8 cellular contexts compared by ENCODE assay signal in genomic region chr1:202135221-202135721, GRCh38. TPM values are rescaled to one million over a fixed set of nuclear protein-coding genes. Genes with fewer than 3 reads are reported as not detected.
DNase-seq lines count a peak whose midpoint lies in the region; ATAC-seq, FAIRE-seq and TF ChIP-seq lines count a peak whose summit lies in the region.

No MANE protein-coding gene starts in this region.

- POLR2A ChIA-PET in activated CD4-positive, alpha-beta memory T cell treated with anti-CD3 and anti-CD28 coated beads, Interleukin-2, amount 10 ng/mL, durations not matched to agents 7 days and 5 days (lab: Charles Lee): interaction anchor here (0.8 to 2.4 kb wide), 6 partner anchors 9 to 248 kb away, joined by 3 to 10 read pairs (median 4); partner anchors contain the start of genes ARL8A and PTPN7
- POLR2A ChIA-PET in endothelial cell of umbilical vein (lab: Charles Lee): no interaction called here

- H3K27me3 ChIP-seq in endothelial cell of umbilical vein (ENCODE audit: control insufficient read depth in 2 of 2, insufficient read depth in 2 of 2, low read length in 2 of 2) (no peaks in the 10 kb centered on the region), testis (no peaks in the 10 kb centered on the region)

- ATAC-seq in HG03521 (IDR thresholded peaks at IDR 0.05; ENCODE audit: unreplicated experiment) (peak; percentile 72), HG02884 (IDR thresholded peaks at IDR 0.05; ENCODE audit: unreplicated experiment) (no peak)

- H3K9me3 ChIP-seq in endothelial cell of umbilical vein (replicated peaks; ENCODE audit: control insufficient read depth, insufficient read depth, low read length) (no peaks in the 10 kb centered on the region), testis (no peaks in the 10 kb centered on the region)

- no peaks in the 10 kb centered on the region for H3K9me1 ChIP-seq in endothelial cell of umbilical vein (replicated peaks; ENCODE audit: control insufficient read depth, extremely low read depth, insufficient read depth, low read length)

- CTCF ChIA-PET in activated CD4-positive, alpha-beta memory T cell treated with anti-CD3 and anti-CD28 coated beads, Interleukin-2, amount 10 ng/mL, durations not matched to agents 7 days and 5 days (lab: Charles Lee): interaction anchor here (0.6 to 4.8 kb wide), 22 partner anchors 8 to 240 kb away, joined by 3 to 22 read pairs (median 5); partner anchors contain the start of genes ARL8A, ELF3 and GPR37L1
- CTCF ChIA-PET in endothelial cell of umbilical vein (lab: Charles Lee): interaction anchor here (0.7 to 3.8 kb wide), 16 partner anchors 8 to 584 kb away, joined by 3 to 31 read pairs (median 5); partner anchors contain the start of gene GPR37L1

- peaks cover 7% of the 10 kb centered on the region for H3K4me1 Mint-ChIP-seq in activated CD4-positive, alpha-beta memory T cell treated with anti-CD3 and anti-CD28 coated beads, Interleukin-2, amount 10 ng/mL, durations not matched to agents 7 days and 5 days
- peaks cover 16% of the 10 kb centered on the region for H3K4me1 Mint-ChIP-seq in mesothelial cell of epicardium

- H3K36me3 ChIP-seq in endothelial cell of umbilical vein (ENCODE audit: control insufficient read depth in 2 of 2, extremely low read depth in 1 of 2, insufficient read depth in 2 of 2, low read length in 2 of 2): peaks cover 9 to 38% of the 10 kb centered on the region in 2 experiments
- H3K36me3 ChIP-seq in testis (ENCODE audit: low read depth, missing control alignments): no peaks in the 10 kb centered on the region

- H4K20me1 ChIP-seq in endothelial cell of umbilical vein (replicated peaks; ENCODE audit: control insufficient read depth, extremely low read depth, insufficient read depth, low read length): no peaks in the 10 kb centered on the region

- no peak overlapping the region for H3K9ac ChIP-seq in endothelial cell of umbilical vein (replicated peaks; ENCODE audit: extremely low read depth, insufficient read depth, low read length)

- DNase-seq in NCI-H748 (lab: John Stamatoyannopoulos, UW; ENCODE audit: unreplicated experiment) (peak; percentile 56), endothelial cell of umbilical vein (ENCODE audit: low read depth, low spot score) (peak; percentile 60), mesothelial cell of epicardium (ENCODE audit: low spot score in 2 of 2, unreplicated experiment in 2 of 2) (peak in 1 of 2 experiments; percentile 68), testis (peak; percentile 80)
- peak; percentile 61 for DNase-seq in activated CD4-positive, alpha-beta memory T cell treated with anti-CD3 and anti-CD28 coated beads, Interleukin-2, amount 10 ng/mL, durations not matched to agents 7 days and 5 days

- dilution Hi-C loops in endothelial cell of umbilical vein (cut with MboI; ENCODE audit: extremely low pct_ligation_motif_present, low sequenced_read_pairs): no loop called here

- WGBS in testis, 2 donors: 26 to 46% methylated on average over 11 to 15 of the region's 15 CpGs

- H3K4me2 ChIP-seq in endothelial cell of umbilical vein (ENCODE audit: insufficient read depth, low read length): no peak overlapping the region

- FAIRE-seq in endothelial cell of umbilical vein (lab: Jason Lieb, UNC): peak; percentile 92

- H3K4me3 Mint-ChIP-seq in activated CD4-positive, alpha-beta memory T cell treated with anti-CD3 and anti-CD28 coated beads, Interleukin-2, amount 10 ng/mL, durations not matched to agents 7 days and 5 days: no peak overlapping the region
- no peak overlapping the region for H3K4me3 Mint-ChIP-seq in mesothelial cell of epicardium

- H3K4me3 ChIP-seq in endothelial cell of umbilical vein (replicated peaks in 1 of 3; ENCODE audit: insufficient read depth in 1 of 3, low read depth in 1 of 3, low read length in 3 of 3) (no peak overlapping the region), testis (no peak overlapping the region)

- no peak overlapping the region for H3K27ac Mint-ChIP-seq in activated CD4-positive, alpha-beta memory T cell treated with anti-CD3 and anti-CD28 coated beads, Interleukin-2, amount 10 ng/mL, durations not matched to agents 7 days and 5 days
- no peak overlapping the region for H3K27ac Mint-ChIP-seq in mesothelial cell of epicardium

- no TSS peak for BruUV-seq in endothelial cell of umbilical vein (replicated peaks; lab: Mats Ljungman, UMichigan)

- peaks cover 29% of the 10 kb centered on the region for H3K36me3 Mint-ChIP-seq in activated CD4-positive, alpha-beta memory T cell treated with anti-CD3 and anti-CD28 coated beads, Interleukin-2, amount 10 ng/mL, durations not matched to agents 7 days and 5 days (ENCODE audit: low read depth)
- H3K36me3 Mint-ChIP-seq in mesothelial cell of epicardium: peaks cover 13% of the 10 kb centered on the region

- TF ChIP-seq CTCF in GM12872 (IDR thresholded peaks at IDR 0.05; ENCODE audit: insufficient read depth, low read depth, low read length) (peak; percentile 91), endothelial cell of umbilical vein (IDR thresholded peaks at IDR 0.05; ENCODE audit: extremely low read depth in 1 of 2, insufficient read depth in 1 of 2, low read depth in 1 of 2, low read length in 2 of 2) (peak; percentile 72 to 84), mesothelial cell of epicardium (IDR thresholded peaks at IDR 0.05; ENCODE audit: unreplicated experiment) (peak; percentile 79), testis (IDR thresholded peaks at IDR 0.05) (peak; percentile 63 to 92 (median 91))

- H3K4me1 ChIP-seq in endothelial cell of umbilical vein (ENCODE audit: control insufficient read depth, extremely low read depth, insufficient read depth, low read length) (no peaks in the 10 kb centered on the region), testis (peaks cover 54% of the 10 kb centered on the region)

- H3K9me3 Mint-ChIP-seq in activated CD4-positive, alpha-beta memory T cell treated with anti-CD3 and anti-CD28 coated beads, Interleukin-2, amount 10 ng/mL, durations not matched to agents 7 days and 5 days: no peaks in the 10 kb centered on the region
- H3K9me3 Mint-ChIP-seq in mesothelial cell of epicardium: no peaks in the 10 kb centered on the region

- H2AFZ ChIP-seq in endothelial cell of umbilical vein (ENCODE audit: low read depth, low read length): no peak overlapping the region

- no peaks in the 10 kb centered on the region for H3K27me3 Mint-ChIP-seq in activated CD4-positive, alpha-beta memory T cell treated with anti-CD3 and anti-CD28 coated beads, Interleukin-2, amount 10 ng/mL, durations not matched to agents 7 days and 5 days
- H3K27me3 Mint-ChIP-seq in mesothelial cell of epicardium (ENCODE audit: low read depth): no peaks in the 10 kb centered on the region

- no peak for TF ChIP-seq POLR2A in endothelial cell of umbilical vein (IDR thresholded peaks at IDR 0.05; ENCODE audit: low read depth, low read length)
- no peak for TF ChIP-seq POLR2A in testis (IDR thresholded peaks at IDR 0.05)

- H3K27ac ChIP-seq in endothelial cell of umbilical vein (ENCODE audit: insufficient read depth, low read depth, low read length) (no peak overlapping the region), testis (peak overlapping the region; percentile 92)

- peaks cover 19% of the 10 kb centered on the region for H3K79me2 ChIP-seq in endothelial cell of umbilical vein (ENCODE audit: control insufficient read depth, insufficient read depth, low read length)

- intact Hi-C loops in endothelial cell of umbilical vein (cut with micrococcal nuclease): loop anchor here (1.0 kb wide), 3 partner anchors 8 to 126 kb away; partner anchors contain the start of gene GPR37L1
- intact Hi-C loops in testis (cut with DNase I; ENCODE audit: low total_unique reads): no loop called here

RNA-seq across cellular contexts. Expression of gene ARL8A, which starts 9.3 kb away (rescaled TPM):
- total RNA-seq in activated CD4-positive, alpha-beta memory T cell treated with anti-CD3 and anti-CD28 coated beads, Interleukin-2, amount 10 ng/mL, durations not matched to agents 7 days and 5 days: 10 to 100 TPM; 62.4 to 63.8 TPM
- 69.5 and 75.6 TPM in 2 replicates for total RNA-seq in endothelial cell of umbilical vein
- 54.3 and 57.9 TPM in 2 replicates for polyA plus RNA-seq in endothelial cell of umbilical vein
- polyA plus RNA-seq in endothelial cell of umbilical vein (2011; cell fraction: cytosol; rRNA removed): 49.0 and 49.1 TPM in 2 replicates
- 45.0 and 45.4 TPM in 2 replicates for polyA plus RNA-seq in endothelial cell of umbilical vein (2011; cell fraction: nucleus; rRNA removed)
- polyA plus RNA-seq in endothelial cell of umbilical vein (2012): 46.7 and 54.8 TPM in 2 replicates
- polyA minus RNA-seq in endothelial cell of umbilical vein: 33.0 and 43.4 TPM in 2 replicates
- 14.3 TPM for polyA minus RNA-seq in endothelial cell of umbilical vein (2011; cell fraction: cytosol; rRNA and poly(A)+ RNA removed)
- polyA minus RNA-seq in endothelial cell of umbilical vein (2011; cell fraction: nucleus; rRNA and poly(A)+ RNA removed): 18.7 and 18.9 TPM in 2 replicates
- total RNA-seq in mesothelial cell of epicardium: 73.9 to 79.6 TPM (median 74.4 TPM) in 3 replicates
- total RNA-seq in testis: 10 to 100 TPM; 63.9 to 80.8 TPM
- polyA plus RNA-seq in testis (ENCODE audit: insufficient read depth, low read depth, low replicate concordance): 46.9 TPM

RNA-seq across cellular contexts. Expression of gene GPR37L1, which starts 12.6 kb away (rescaled TPM):
- not detected for total RNA-seq in activated CD4-positive, alpha-beta memory T cell treated with anti-CD3 and anti-CD28 coated beads, Interleukin-2, amount 10 ng/mL, durations not matched to agents 7 days and 5 days
- total RNA-seq in endothelial cell of umbilical vein (not detected in 2 replicates), mesothelial cell of epicardium (0.07 to 0.11 TPM (median 0.09 TPM) in 3 replicates), testis (1 to 10 TPM in 1 of 2 donors, under 1 TPM in 1; 0.56 to 1.6 TPM)
- polyA plus RNA-seq in endothelial cell of umbilical vein (not detected in 2 replicates), testis (ENCODE audit: insufficient read depth, low read depth, low replicate concordance) (0.42 TPM)
- not detected in 2 replicates for polyA plus RNA-seq in endothelial cell of umbilical vein (2011; cell fraction: cytosol; rRNA removed)
- not detected in 2 replicates for polyA plus RNA-seq in endothelial cell of umbilical vein (2011; cell fraction: nucleus; rRNA removed)
- 0.03 TPM in 1 of 2 replicates, not detected in the other for polyA plus RNA-seq in endothelial cell of umbilical vein (2012)
- not detected in 2 replicates for polyA minus RNA-seq in endothelial cell of umbilical vein
- 0.20 TPM for polyA minus RNA-seq in endothelial cell of umbilical vein (2011; cell fraction: cytosol; rRNA and poly(A)+ RNA removed)
- not detected in 2 replicates for polyA minus RNA-seq in endothelial cell of umbilical vein (2011; cell fraction: nucleus; rRNA and poly(A)+ RNA removed)

RNA-seq across cellular contexts. Expression of gene PTPN7, which starts 25.1 kb away (rescaled TPM):
- total RNA-seq in activated CD4-positive, alpha-beta memory T cell treated with anti-CD3 and anti-CD28 coated beads, Interleukin-2, amount 10 ng/mL, durations not matched to agents 7 days and 5 days: 100 to 1,000 TPM; 228 to 231 TPM
- 0.86 and 1.9 TPM in 2 replicates for total RNA-seq in endothelial cell of umbilical vein
- polyA plus RNA-seq in endothelial cell of umbilical vein: 1.8 and 2.4 TPM in 2 replicates
- 0.84 and 1.1 TPM in 2 replicates for polyA plus RNA-seq in endothelial cell of umbilical vein (2011; cell fraction: cytosol; rRNA removed)
- 1.1 and 1.5 TPM in 2 replicates for polyA plus RNA-seq in endothelial cell of umbilical vein (2011; cell fraction: nucleus; rRNA removed)
- 0.41 and 0.75 TPM in 2 replicates for polyA plus RNA-seq in endothelial cell of umbilical vein (2012)
- 5.1 and 6.0 TPM in 2 replicates for polyA minus RNA-seq in endothelial cell of umbilical vein
- polyA minus RNA-seq in endothelial cell of umbilical vein (2011; cell fraction: cytosol; rRNA and poly(A)+ RNA removed): not detected
- 0.34 and 0.48 TPM in 2 replicates for polyA minus RNA-seq in endothelial cell of umbilical vein (2011; cell fraction: nucleus; rRNA and poly(A)+ RNA removed)
- 0.31 to 0.49 TPM (median 0.32 TPM) in 3 replicates for total RNA-seq in mesothelial cell of epicardium
- total RNA-seq in testis: 100 to 1,000 TPM in 1 of 2 donors, 10 to 100 TPM in 1; 84.1 to 119 TPM
- polyA plus RNA-seq in testis (ENCODE audit: insufficient read depth, low read depth, low replicate concordance): 43.0 TPM

RNA-seq across cellular contexts. Expression of gene LGR6, which starts 58.3 kb away (rescaled TPM):
- total RNA-seq in activated CD4-positive, alpha-beta memory T cell treated with anti-CD3 and anti-CD28 coated beads, Interleukin-2, amount 10 ng/mL, durations not matched to agents 7 days and 5 days: under 1 TPM in 1 of 2 experiments, not detected in 1; 0.08 TPM
- total RNA-seq in endothelial cell of umbilical vein: not detected in 2 replicates
- polyA plus RNA-seq in endothelial cell of umbilical vein: not detected in 2 replicates
- not detected in 2 replicates for polyA plus RNA-seq in endothelial cell of umbilical vein (2011; cell fraction: cytosol; rRNA removed)
- 0.04 TPM in 1 of 2 replicates, not detected in the other for polyA plus RNA-seq in endothelial cell of umbilical vein (2011; cell fraction: nucleus; rRNA removed)
- 0.14 and 0.27 TPM in 2 replicates for polyA plus RNA-seq in endothelial cell of umbilical vein (2012)
- not detected in 2 replicates for polyA minus RNA-seq in endothelial cell of umbilical vein
- polyA minus RNA-seq in endothelial cell of umbilical vein (2011; cell fraction: cytosol; rRNA and poly(A)+ RNA removed): not detected
- not detected in 2 replicates for polyA minus RNA-seq in endothelial cell of umbilical vein (2011; cell fraction: nucleus; rRNA and poly(A)+ RNA removed)
- total RNA-seq in mesothelial cell of epicardium: 3.1 to 4.7 TPM (median 3.1 TPM) in 3 replicates
- 1 to 10 TPM; 8.1 to 8.3 TPM for total RNA-seq in testis
- 18.4 TPM for polyA plus RNA-seq in testis (ENCODE audit: insufficient read depth, low read depth, low replicate concordance)

Comparison
In these comparisons a context has a peak if more than half of its experiments do, and no peak if none do; other contexts are left out.
1. RNA of gene PTPN7, which starts 25.1 kb away (total RNA-seq): 228 to 231 TPM in activated CD4-positive, alpha-beta memory T cell treated with anti-CD3 and anti-CD28 coated beads, Interleukin-2, amount 10 ng/mL, durations not matched to agents 7 days and 5 days and 84.1 to 119 TPM in testis; 0.86 to 1.9 TPM in endothelial cell of umbilical vein and 0.31 to 0.49 TPM in mesothelial cell of epicardium; every median in the first group is over 10 times any median in the second.
2. Peak in every context shown above with its lines, with median percentiles within 50 percentile points of each other: CTCF ChIP-seq.